ENCODE assay signal across 8 cellular contexts in the genomic region with DNA sequence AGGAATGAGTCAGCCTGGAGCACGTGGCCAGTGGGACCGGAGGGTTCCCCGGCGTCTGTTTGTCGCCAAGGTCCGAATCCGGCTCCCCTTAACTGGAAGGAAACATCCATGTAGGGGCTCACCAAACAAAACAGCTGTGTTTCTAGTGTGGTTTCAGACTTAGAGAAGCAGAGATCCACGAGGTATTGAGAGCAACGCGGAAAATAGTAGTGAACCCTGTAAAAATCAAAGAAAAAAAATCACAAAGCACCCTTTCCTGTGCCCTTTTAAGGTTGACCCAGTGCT. TPM values are rescaled to one million over a fixed set of nuclear protein-coding genes. Genes with fewer than 3 reads are reported as not detected.
DNase-seq lines count a peak whose midpoint lies in the region; ATAC-seq and TF ChIP-seq lines count a peak whose summit lies in the region.

No MANE protein-coding gene starts in this region.

- peaks cover 18 to 21% of the 10 kb centered on the region in 2 donors for H3K4me1 ChIP-seq in gastrocnemius medialis

- no peak for TF ChIP-seq POLR2A in gastrocnemius medialis (IDR thresholded peaks at IDR 0.05)

- intact Hi-C loops in gastrocnemius medialis (cut with DNase I; ENCODE audit: low total_unique reads) = loop anchor here (1.0 to 10.0 kb wide), 6 partner anchors 9 to 652 kb away; a partner anchor contains a TSS

- ATAC-seq in gastrocnemius medialis (no peak), GM19463 (IDR thresholded peaks at IDR 0.05; ENCODE audit: unreplicated experiment) (no peak), GM21423 (IDR thresholded peaks at IDR 0.05; ENCODE audit: unreplicated experiment) (no peak)

- no peaks in the 10 kb centered on the region for H3K27me3 ChIP-seq in gastrocnemius medialis

- H3K27ac ChIP-seq in SK-N-MC (peak overlapping the region; percentile 67), gastrocnemius medialis (peak overlapping the region; percentile 87 to 97 (median 96))

- TF ChIP-seq CTCF in GM13977 (IDR thresholded peaks at IDR 0.05; ENCODE audit: extremely low read depth, insufficient read depth, missing control alignments) = no peak
- TF ChIP-seq CTCF in foreskin fibroblast (IDR thresholded peaks at IDR 0.05; ENCODE audit: low read depth, low read length) = no peak
- no peak for TF ChIP-seq CTCF in gastrocnemius medialis (IDR thresholded peaks at IDR 0.05 in 4 of 5, conservative IDR thresholded peaks at IDR 0.05 in 1 of 5)

- H3K36me3 ChIP-seq in SK-N-MC (ENCODE audit: insufficient read depth, low read length) = peaks cover 39% of the 10 kb centered on the region
- H3K36me3 ChIP-seq in gastrocnemius medialis = peaks cover 0 to 27% of the 10 kb centered on the region in 2 donors

- peak overlapping the region; percentile 88 for H3K9ac ChIP-seq in SK-N-MC (ENCODE audit: insufficient read length)

- in situ Hi-C loops in GM13977 (cut with MboI; ENCODE audit: low pct_unique_long_range_greater_than_20kb, low sequenced_read_pairs, unreplicated experiment) = loop anchor here (10.0 kb wide), 1 partner anchor 48 kb away; no protein-coding TSS in a partner anchor
- in situ Hi-C loops in gastrocnemius medialis (cut with MboI; ENCODE audit: low sequenced_read_pairs in 4 of 4) = loop anchor here in 3 of 4 donors (10.0 to 25.0 kb wide), 4 partner anchors 48 to 676 kb away; a partner anchor contains a TSS

- H3K4me3 ChIP-seq in SK-N-MC = peak overlapping the region; percentile 90
- peak overlapping the region; percentile 86 to 92 for H3K4me3 ChIP-seq in foreskin fibroblast (ENCODE audit: low read depth in 1 of 2, low read length in 2 of 2)
- peak overlapping the region; percentile 47 to 94 (median 72) for H3K4me3 ChIP-seq in gastrocnemius medialis

- H3K9me3 ChIP-seq in SK-N-MC (ENCODE audit: low read depth, low read length) (no peaks in the 10 kb centered on the region), gastrocnemius medialis (no peaks in the 10 kb centered on the region)

- DNase-seq in GM13977 (ENCODE audit: low spot score) (peak; percentile 58), SK-N-MC (ENCODE audit: low read depth, low spot score) (no peak), foreskin fibroblast (no peak), gastrocnemius medialis (no peak), hippocampal formation (lab: John Stamatoyannopoulos, UW) (no peak), glomerular visceral epithelial cell (ENCODE audit: extremely low spot score) (no peak)

RNA-seq across cellular contexts. Expression of a gene that starts 38.3 kb away (rescaled TPM):
- total RNA-seq in gastrocnemius medialis = not detected

RNA-seq across cellular contexts. Expression of a gene that starts 53.8 kb away (rescaled TPM):
- total RNA-seq in gastrocnemius medialis = 10 to 100 TPM in 3 of 4 donors, 1 to 10 TPM in 1; 8.9 to 13.2 (median 11.8) TPM
